ENCODE assay signal across 17 cellular contexts in genomic region chr12:2180737-2181082, GRCh38.
A peak's percentile ranks its signal among the peaks of the same experiment; 100 is the strongest.
DNase-seq lines count a peak whose midpoint lies in the region; ATAC-seq and TF ChIP-seq lines count a peak whose summit lies in the region.
"Had no signal": no experiment of that assay in that cellular context is flagged by ENCODE, and none has a peak within 500 bp of the region (broad histone marks: within the 10 kb centered on the region; RNA-seq: fewer than 3 reads in every experiment).

No MANE protein-coding gene starts in this region.

- POLR2A ChIA-PET in RWPE1 (lab: Yijun Ruan, JAX; ENCODE audit: low non-redundant PET), result no interaction called here

- H3K4me1 ChIP-seq in fibroblast of lung (ENCODE audit: control insufficient read depth, extremely low read depth, insufficient read depth, low read length), result peaks cover 26% of the 10 kb centered on the region
- H3K4me1 ChIP-seq in muscle layer of duodenum (ENCODE audit: control insufficient read depth in 1 of 2, insufficient read depth in 2 of 2, low read length in 2 of 2), result peaks cover 11 to 23% of the 10 kb centered on the region in 2 donors
- H3K4me1 ChIP-seq in transverse colon, result peaks cover 11 to 26% (median 18%) of the 10 kb centered on the region in 4 donors
- no peaks in the 10 kb centered on the region for H3K4me1 ChIP-seq in psoas muscle

- TF ChIP-seq CTCF in RWPE1 (conservative IDR thresholded peaks at IDR 0.05; ENCODE audit: low read depth) (no peak), fibroblast of lung (conservative IDR thresholded peaks at IDR 0.05 in 1 of 2, IDR thresholded peaks at IDR 0.05 in 1 of 2; ENCODE audit: low read depth in 1 of 2, low read length in 2 of 2) (no peak), transverse colon (IDR thresholded peaks at IDR 0.05) (no peak), psoas muscle (IDR thresholded peaks at IDR 0.05) (no peak)

- H2AFZ ChIP-seq in fibroblast of lung (ENCODE audit: low read length), result no peak overlapping the region

- H3K36me3 ChIP-seq in fibroblast of lung (ENCODE audit: control insufficient read depth, insufficient read depth, low read length) (no peaks in the 10 kb centered on the region), muscle layer of duodenum (ENCODE audit: control insufficient read depth in 1 of 2, insufficient read depth in 2 of 2, low read length in 2 of 2) (no peaks in the 10 kb centered on the region), transverse colon (no peaks in the 10 kb centered on the region), psoas muscle (ENCODE audit: insufficient read depth in 1 of 2, low read depth in 1 of 2) (no peaks in the 10 kb centered on the region)
- H3K36me3 ChIP-seq: left lung had no signal

- H3K27ac ChIP-seq in RWPE1 (peak overlapping the region; percentile 64), fibroblast of lung (ENCODE audit: insufficient read depth, low read length) (peak overlapping the region; percentile 81), muscle layer of duodenum (ENCODE audit: low read length) (peak overlapping the region; percentile 75), transverse colon (peak overlapping the region; percentile 73 to 87 (median 78)), psoas muscle (no peak overlapping the region)

- peak overlapping the region; percentile 61 for H3K4me2 ChIP-seq in fibroblast of lung (ENCODE audit: extremely low read depth, insufficient read depth, low read length)

- TF ChIP-seq EP300 in transverse colon (IDR thresholded peaks at IDR 0.05; ENCODE audit: low read depth), result no peak

- TF ChIP-seq POLR2A in transverse colon (IDR thresholded peaks at IDR 0.05), result no peak

- no peak for ATAC-seq in GM19463 (IDR thresholded peaks at IDR 0.05; ENCODE audit: unreplicated experiment)
- ATAC-seq in HG03378 (IDR thresholded peaks at IDR 0.05; ENCODE audit: unreplicated experiment), result no peak
- ATAC-seq in psoas muscle, result no peak
- ATAC-seq: activated CD8-positive, alpha-beta memory T cell treated with anti-CD3 and anti-CD28 coated beads, Interleukin-2, amount 10 ng/mL, durations not matched to agents 7 days and 5 days; GM12878; natural killer cell had no signal

- H3K9me3 ChIP-seq in fibroblast of lung (ENCODE audit: control insufficient read depth, insufficient read depth, low read depth, low read length) (no peaks in the 10 kb centered on the region), muscle layer of duodenum (ENCODE audit: control insufficient read depth in 1 of 2, low read length in 2 of 2) (no peaks in the 10 kb centered on the region), transverse colon (no peaks in the 10 kb centered on the region), psoas muscle (no peaks in the 10 kb centered on the region)
- H3K9me3 ChIP-seq: left lung had no signal

- peak overlapping the region; percentile 14 for H3K9ac ChIP-seq in fibroblast of lung (ENCODE audit: insufficient read depth, low read length)

- no peak for DNase-seq in RWPE1 (ENCODE audit: low spot score)
- DNase-seq in fibroblast of lung (ENCODE audit: low read depth in 2 of 2), result no peak
- no peak for DNase-seq in transverse colon
- no peak for DNase-seq in psoas muscle
- no peak for DNase-seq in MV-4-11 (lab: John Stamatoyannopoulos, UW)
- DNase-seq: activated CD8-positive, alpha-beta memory T cell treated with anti-CD3 and anti-CD28 coated beads, Interleukin-2, amount 10 ng/mL, durations not matched to agents 7 days and 5 days; AML-193; GDM1; natural killer cell; NCI-H187; NCI-H345; SIG-M5 had no signal

- H3K79me2 ChIP-seq in fibroblast of lung (ENCODE audit: control insufficient read depth, insufficient read depth, low read length), result no peaks in the 10 kb centered on the region

- intact Hi-C loops in transverse colon (cut with DNase I; ENCODE audit: low total_unique reads), result loop anchor here (10.0 kb wide), 1 partner anchor 94 kb away; no protein-coding TSS in a partner anchor
- intact Hi-C loops in psoas muscle (cut with DNase I), result no loop called here

- CTCF ChIA-PET in RWPE1 (lab: Yijun Ruan, JAX), result no interaction called here

- no peaks in the 10 kb centered on the region for H4K20me1 ChIP-seq in fibroblast of lung (ENCODE audit: control insufficient read depth, extremely low read depth, insufficient read depth, low read length)

- in situ Hi-C loops in transverse colon (cut with MboI; ENCODE audit: low pct_ligation_motif_present in 1 of 4, low pct_unique_long_range_greater_than_20kb in 1 of 4, low sequenced_read_pairs in 3 of 4), result no loop called here

- 56% methylated on average over 3 of the region's 3 CpGs; no CpG with 5 or more reads in 1 of the 2 donors for WGBS in transverse colon (ENCODE audit: low coverage in 1 of 2), 2 donors
- 80 to 82% (median 81%) methylated on average over 3 of the region's 3 CpGs for WGBS in psoas muscle, 3 donors

- H3K27me3 ChIP-seq in fibroblast of lung (ENCODE audit: control insufficient read depth, insufficient read depth, low read length) (no peaks in the 10 kb centered on the region), muscle layer of duodenum (ENCODE audit: low read depth, low read length) (no peaks in the 10 kb centered on the region), transverse colon (no peaks in the 10 kb centered on the region), psoas muscle (ENCODE audit: insufficient read depth in 3 of 3, low read length in 2 of 3) (peaks cover 0 to 21% (median 0%) of the 10 kb centered on the region in 3 donors)

- H3K4me3 ChIP-seq in fibroblast of lung (replicated peaks in 1 of 4; ENCODE audit: control extremely low read depth in 1 of 4, insufficient read depth in 1 of 4, low read depth in 3 of 4, low read length in 4 of 4) (no peak overlapping the region), muscle layer of duodenum (ENCODE audit: low read depth in 1 of 2, low read length in 2 of 2) (no peak overlapping the region), transverse colon (no peak overlapping the region), psoas muscle (no peak overlapping the region)
- H3K4me3 ChIP-seq: GM12878, left lung had no signal
